ENCODE assay signal across 1 cellular context in genomic region chr17:56913867-56914640, GRCh38.
A peak's percentile ranks its signal among the peaks of the same experiment; 100 is the strongest.
TF ChIP-seq lines count a peak whose summit lies in the region.

TRIM25 (minus strand) TSS chr17:56914049; CDS start chr17:56913988, 61 bp downstream.

TF ChIP-seq in WTC11, 78 proteins besides CTCF, POLR2A, EP300 and RAD21 (continued from another document):
- TF ChIP-seq MAX (CRISPR knock-in tag; IDR thresholded peaks at IDR 0.05) (peak; percentile 84), CREM (CRISPR knock-in tag; IDR thresholded peaks at IDR 0.05) (0 out of 2 replicates have a peak, but pooled peaks have one; percentile 43), ZNF671 (CRISPR knock-in tag; IDR thresholded peaks at IDR 0.05) (no peak), OVOL2 (CRISPR knock-in tag; IDR thresholded peaks at IDR 0.05; ENCODE audit: borderline replicate concordance) (no peak), E2F5 (CRISPR knock-in tag; IDR thresholded peaks at IDR 0.05) (peak; percentile 58; the same call in 1 of the 2 replicates), ETV6 (CRISPR knock-in tag; IDR thresholded peaks at IDR 0.05) (no peak; the same call in 1 of the 2 replicates), ZNF512 (CRISPR knock-in tag; IDR thresholded peaks at IDR 0.05; ENCODE audit: borderline replicate concordance) (no peak), RORB (CRISPR knock-in tag; IDR thresholded peaks at IDR 0.05) (no peak), ZNF232 (CRISPR knock-in tag; IDR thresholded peaks at IDR 0.05) (0 out of 2 replicates have a peak, but pooled peaks have one; percentile 88), ZNF532 (CRISPR knock-in tag; IDR thresholded peaks at IDR 0.05; ENCODE audit: borderline replicate concordance) (no peak), AFF4 (CRISPR knock-in tag; IDR thresholded peaks at IDR 0.05; ENCODE audit: borderline replicate concordance) (no peak), ERG (CRISPR knock-in tag; IDR thresholded peaks at IDR 0.05) (no peak), FOXJ3 (CRISPR knock-in tag; IDR thresholded peaks at IDR 0.05; ENCODE audit: borderline replicate concordance) (no peak), ZNF219 (CRISPR knock-in tag; IDR thresholded peaks at IDR 0.05; ENCODE audit: borderline replicate concordance) (no peak; the same call in 1 of the 2 replicates), SP1 (CRISPR knock-in tag; conservative IDR thresholded peaks at IDR 0.05) (peak; percentile 81), IRF1 (CRISPR knock-in tag; IDR thresholded peaks at IDR 0.05) (no peak), ZNF423 (CRISPR knock-in tag; IDR thresholded peaks at IDR 0.05) (no peak), MYBL2 (CRISPR knock-in tag; IDR thresholded peaks at IDR 0.05) (peak; percentile 78; the same call in 1 of the 2 replicates), ZNF425 (CRISPR knock-in tag; conservative IDR thresholded peaks at IDR 0.05) (no peak), ZNF281 (CRISPR knock-in tag; IDR thresholded peaks at IDR 0.05) (no peak), ZNF416 (CRISPR knock-in tag; IDR thresholded peaks at IDR 0.05) (no peak), E2F4 (CRISPR knock-in tag; IDR thresholded peaks at IDR 0.05; ENCODE audit: borderline replicate concordance, low read depth) (0 out of 2 replicates have a peak, but pooled peaks have one; percentile 17), SMAD3 (CRISPR knock-in tag; IDR thresholded peaks at IDR 0.05; ENCODE audit: borderline replicate concordance) (no peak), JAZF1 (CRISPR knock-in tag; IDR thresholded peaks at IDR 0.05) (no peak)
